31 cellular contexts compared by ENCODE assay signal in genomic region chr1:18526436-18527275, GRCh38. TPM values are rescaled to one million over a fixed set of nuclear protein-coding genes. Genes with fewer than 3 reads are reported as not detected.
"Had no signal": no experiment of that assay in that cellular context is flagged by ENCODE, and none has a peak within 500 bp of the region (broad histone marks: within the 10 kb centered on the region; RNA-seq: fewer than 3 reads in every experiment).

No MANE protein-coding gene starts in this region.

- H3K4me1 ChIP-seq: heart right ventricle, left lung, lower lobe of right lung, pancreas, prostate gland, sigmoid colon, tibial nerve, upper lobe of left lung, vagina had no signal

- H3K79me2 ChIP-seq: hepatocyte had no signal

- H3K4me2 ChIP-seq: hepatocyte had no signal

- DNase-seq: heart right ventricle; kidney glomerular epithelial cell; left cardiac atrium; left lung; lower lobe of right lung; mesendoderm; midbrain; mucosa of descending colon; naive thymus-derived CD4-positive, alpha-beta T cell; pancreas; posterior cingulate gyrus; retina; right cardiac atrium; sigmoid colon; small intestine; stimulated activated CD4-positive, alpha-beta T cell treated with anti-CD3 and anti-CD28 coated beads, Interleukin-1b, Interleukin-23, amount 100 ng/mL, for 48 hours; stimulated activated CD4-positive, alpha-beta T cell treated with anti-CD3 and anti-CD28 coated beads, Interleukin-2, amount 100 ng/mL, for 48 hours; stimulated activated CD4-positive, alpha-beta T cell treated with anti-CD3 and anti-CD28 coated beads, Interleukin-4, amount 100 ng/mL, for 4 hours; stimulated activated CD8-positive, alpha-beta memory T cell treated with anti-CD3 and anti-CD28 coated beads, Interleukin-4, amount 100 ng/mL, for 48 hours; stimulated activated naive CD4-positive, alpha-beta T cell treated with Interleukin-2 at 50 U/mL for 16 hours; stimulated activated naive CD8-positive, alpha-beta T cell treated with anti-CD3 and anti-CD28 coated beads, Interleukin-15, amount 100 ng/mL, for 72 hours; substantia nigra; upper lobe of left lung had no signal

- H3K36me3 ChIP-seq: heart right ventricle, left lung, lower lobe of right lung, pancreas, prostate gland, sigmoid colon, tibial nerve, upper lobe of left lung, vagina had no signal

- H3K4me3 ChIP-seq: heart right ventricle, hepatocyte, left lung, lower lobe of right lung, mucosa of descending colon, pancreas, prostate gland, sigmoid colon, tibial nerve, upper lobe of left lung, vagina had no signal

- H3K9me3 ChIP-seq: left lung, lower lobe of right lung, mucosa of descending colon, pancreas, prostate gland, sigmoid colon, upper lobe of left lung, vagina had no signal

- H3K27ac ChIP-seq: heart right ventricle, hepatocyte, left lung, lower lobe of right lung, pancreas, prostate gland, sigmoid colon, tibial nerve, upper lobe of left lung, vagina had no signal

- H3K27me3 ChIP-seq: pancreas, upper lobe of left lung, vagina had no signal

- H2AFZ ChIP-seq: hepatocyte had no signal

- ATAC-seq: heart right ventricle; left cardiac atrium; left lung; lower lobe of right lung; mucosa of descending colon; naive thymus-derived CD4-positive, alpha-beta T cell; pancreas; right cardiac atrium; stimulated activated memory B cell treated with anti-CD40 and anti-IgM and Interleukin-4, amounts not matched to agents 10 μg/mL and 1 μg/mL and 100 μg/mL, for 72 hours; stimulated activated naive CD8-positive, alpha-beta T cell treated with anti-CD3 and anti-CD28 coated beads, Interleukin-15, amount 100 ng/mL, for 72 hours had no signal

RNA-seq across cellular contexts. Expression of gene KLHDC7A, which starts 45.9 kb away (rescaled TPM):
- total RNA-seq: myocyte, temporal lobe, vagina had no signal
- polyA plus RNA-seq: heart right ventricle; keratinocyte; naive thymus-derived CD4-positive, alpha-beta T cell had no signal
